Comparison of ENCODE assay signal across 30 cellular contexts in the genomic region with DNA sequence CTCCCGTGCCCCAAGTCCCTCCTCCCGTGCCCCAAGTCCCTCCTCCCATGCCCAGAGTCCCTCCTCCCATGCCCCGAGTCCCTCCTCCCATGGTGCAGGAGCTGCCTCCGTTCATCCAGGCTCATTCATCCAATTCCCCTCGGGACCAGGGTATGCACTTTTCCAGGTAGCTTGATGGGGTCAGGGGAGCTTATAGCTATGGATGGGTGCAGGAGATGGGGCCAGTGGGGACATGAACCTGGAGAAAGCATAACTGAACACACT.
"Had no signal": no experiment of that assay in that cellular context is flagged by ENCODE, and none has a peak within 500 bp of the region (broad histone marks: within the 10 kb centered on the region; RNA-seq: fewer than 3 reads in every experiment).

No MANE protein-coding gene starts in this region.

- DNase-seq: naive thymus-derived CD4-positive, alpha-beta T cell; natural killer cell; nucleus accumbens; ovary; right cardiac atrium; stimulated activated CD4-positive, alpha-beta T cell treated with anti-CD3 and anti-CD28 coated beads, Interleukin-15, amount 100 ng/mL, for 24 hours; stimulated activated CD4-positive, alpha-beta T cell treated with anti-CD3 and anti-CD28 coated beads, Interleukin-2, amount 100 ng/mL, for 24 hours; stimulated activated CD4-positive, alpha-beta T cell treated with anti-CD3 and anti-CD28 coated beads, Interleukin-2, amount 100 ng/mL, for 48 hours; stimulated activated CD4-positive, alpha-beta T cell treated with anti-CD3 and anti-CD28 coated beads, Interleukin-4, amount 100 ng/mL, for 24 hours; stimulated activated naive B cell treated with anti-CD40 and anti-IgM and Interleukin-4, amounts not matched to agents 10 μg/mL and 1 μg/mL and 100 μg/mL, for 72 hours; stimulated activated naive CD4-positive, alpha-beta T cell treated with Interleukin-2 at 50 U/mL for 16 hours; stomach; thyroid gland; trophoblast cell; upper lobe of left lung had no signal

- H3K4me1 ChIP-seq: neural progenitor cell, parathyroid adenoma, psoas muscle, stomach, thyroid gland, tibial nerve, upper lobe of left lung, vagina had no signal

- H3K27ac ChIP-seq: neural progenitor cell, neutrophil, ovary, parathyroid adenoma, psoas muscle, skin epidermis, stomach, thoracic aorta, thyroid gland, tibial nerve, upper lobe of left lung, vagina had no signal

- H2AFZ ChIP-seq: neural progenitor cell, parathyroid adenoma had no signal

- H3K27me3 ChIP-seq: neural progenitor cell, neutrophil, ovary, thyroid gland, tibial nerve, upper lobe of left lung, vagina had no signal

- H3K27me3 Mint-ChIP-seq: stimulated activated naive CD8-positive, alpha-beta T cell treated with anti-CD3 and anti-CD28 coated beads, Interleukin-15, Interleukin-2, amounts not matched to agents 100 ng/mL and 50 ng/mL, for 24 hours had no signal

- H3K36me3 Mint-ChIP-seq: naive thymus-derived CD4-positive, alpha-beta T cell; natural killer cell; neural progenitor cell; stimulated activated effector memory CD8-positive, alpha-beta T cell treated with anti-CD3 and anti-CD28 coated beads, Interleukin-12 subunit alpha, Interleukin-12 subunit beta, amount 100 ng/mL, for 72 hours; stimulated activated naive B cell treated with anti-CD40 and anti-IgM and Interleukin-4, amounts not matched to agents 10 μg/mL and 1 μg/mL and 100 μg/mL, for 72 hours had no signal

- H3K36me3 ChIP-seq: neural progenitor cell, neutrophil, ovary, stomach, thoracic aorta, thyroid gland, tibial nerve, upper lobe of left lung, vagina had no signal

- H3K4me2 ChIP-seq: neural progenitor cell, smooth muscle cell had no signal

- H3K9me3 ChIP-seq: neutrophil, ovary, psoas muscle, stomach, thoracic aorta, thyroid gland, tibial nerve, upper lobe of left lung, vagina had no signal

- H3K4me3 Mint-ChIP-seq: naive thymus-derived CD4-positive, alpha-beta T cell; natural killer cell; nephron; neural progenitor cell; stimulated activated effector memory CD8-positive, alpha-beta T cell treated with anti-CD3 and anti-CD28 coated beads, Interleukin-12 subunit alpha, Interleukin-12 subunit beta, amount 100 ng/mL, for 72 hours; stimulated activated naive B cell treated with anti-CD40 and anti-IgM and Interleukin-4, amounts not matched to agents 10 μg/mL and 1 μg/mL and 100 μg/mL, for 72 hours; stimulated activated naive CD8-positive, alpha-beta T cell treated with anti-CD3 and anti-CD28 coated beads, Interleukin-15, Interleukin-2, amounts not matched to agents 100 ng/mL and 50 ng/mL, for 24 hours had no signal

- H3K4me1 Mint-ChIP-seq: naive thymus-derived CD4-positive, alpha-beta T cell; natural killer cell; stimulated activated effector memory CD8-positive, alpha-beta T cell treated with anti-CD3 and anti-CD28 coated beads, Interleukin-12 subunit alpha, Interleukin-12 subunit beta, amount 100 ng/mL, for 72 hours; stimulated activated naive B cell treated with anti-CD40 and anti-IgM and Interleukin-4, amounts not matched to agents 10 μg/mL and 1 μg/mL and 100 μg/mL, for 72 hours had no signal

- H3K4me3 ChIP-seq: neural progenitor cell, ovary, psoas muscle, skin epidermis, smooth muscle cell, stomach, thoracic aorta, thyroid gland, tibial nerve, upper lobe of left lung, vagina had no signal

- ATAC-seq: naive thymus-derived CD4-positive, alpha-beta T cell; natural killer cell; psoas muscle; right cardiac atrium; sciatic nerve; stimulated activated effector memory CD8-positive, alpha-beta T cell treated with anti-CD3 and anti-CD28 coated beads, Interleukin-12 subunit alpha, Interleukin-12 subunit beta, amount 100 ng/mL, for 72 hours; stimulated activated naive B cell treated with anti-CD40 and anti-IgM and Interleukin-4, amounts not matched to agents 10 μg/mL and 1 μg/mL and 100 μg/mL, for 72 hours had no signal

- H3K9me3 Mint-ChIP-seq: natural killer cell; stimulated activated effector memory CD8-positive, alpha-beta T cell treated with anti-CD3 and anti-CD28 coated beads, Interleukin-12 subunit alpha, Interleukin-12 subunit beta, amount 100 ng/mL, for 72 hours; stimulated activated naive CD8-positive, alpha-beta T cell treated with anti-CD3 and anti-CD28 coated beads, Interleukin-15, Interleukin-2, amounts not matched to agents 100 ng/mL and 50 ng/mL, for 24 hours had no signal

- H3K27ac Mint-ChIP-seq: naive thymus-derived CD4-positive, alpha-beta T cell; natural killer cell; nephron; neural progenitor cell; progenitor cell of endocrine pancreas; stimulated activated effector memory CD8-positive, alpha-beta T cell treated with anti-CD3 and anti-CD28 coated beads, Interleukin-12 subunit alpha, Interleukin-12 subunit beta, amount 100 ng/mL, for 72 hours; stimulated activated naive B cell treated with anti-CD40 and anti-IgM and Interleukin-4, amounts not matched to agents 10 μg/mL and 1 μg/mL and 100 μg/mL, for 72 hours; stimulated activated naive CD8-positive, alpha-beta T cell treated with anti-CD3 and anti-CD28 coated beads, Interleukin-15, Interleukin-2, amounts not matched to agents 100 ng/mL and 50 ng/mL, for 24 hours had no signal

- FAIRE-seq: urothelium cell line had no signal
